Comparison of ENCODE assay signal across 8 cellular contexts in genomic region chrX:73562458-73562857, GRCh38. TPM values are rescaled to one million over a fixed set of nuclear protein-coding genes. Genes with fewer than 3 reads are reported as not detected.
DNase-seq lines count a peak whose midpoint lies in the region; ATAC-seq and TF ChIP-seq lines count a peak whose summit lies in the region.

No MANE protein-coding gene starts in this region.

- no peak for TF ChIP-seq CTCF in heart left ventricle (IDR thresholded peaks at IDR 0.05)
- no peak for TF ChIP-seq CTCF in RWPE2 (IDR thresholded peaks at IDR 0.05; ENCODE audit: poor library complexity, severe bottlenecking)
- no peak for TF ChIP-seq CTCF in sigmoid colon (IDR thresholded peaks at IDR 0.05)
- TF ChIP-seq CTCF in GM20000 (IDR thresholded peaks at IDR 0.05; ENCODE audit: extremely low read depth, missing control alignments), result no peak

- H3K27ac ChIP-seq in heart left ventricle (peak overlapping the region in 11 of 12 donors; percentile 62 to 86 (median 78)), RWPE2 (ENCODE audit: poor library complexity, severe bottlenecking) (no peak overlapping the region), sigmoid colon (peak overlapping the region; percentile 83 to 86 (median 84))

- ATAC-seq in heart left ventricle, result peak in 1 of 4 donors; percentile 42
- ATAC-seq in Right ventricle myocardium inferior, result no peak
- 0 out of 3 replicates have a peak, but pooled peaks have one; percentile 9 for ATAC-seq in RWPE2 (ENCODE audit: low read depth)
- no peak for ATAC-seq in GM18520 (IDR thresholded peaks at IDR 0.05; ENCODE audit: unreplicated experiment)

- peaks cover 0 to 15% (median 0%) of the 10 kb centered on the region in 12 donors for H3K4me1 ChIP-seq in heart left ventricle
- peaks cover 5% of the 10 kb centered on the region for H3K4me1 ChIP-seq in RWPE2 (ENCODE audit: insufficient read depth, poor library complexity, severe bottlenecking)
- peaks cover 0 to 9% (median 0%) of the 10 kb centered on the region in 4 donors for H3K4me1 ChIP-seq in sigmoid colon

- DNase-seq in heart left ventricle, result no peak
- no peak for DNase-seq in Right ventricle myocardium inferior (ENCODE audit: missing footprints)
- DNase-seq in RWPE2 (ENCODE audit: low spot score), result no peak
- peak; percentile 12 for DNase-seq in fibroblast of peridontal ligament (ENCODE audit: extremely low read depth)
- DNase-seq in sigmoid colon, result no peak
- DNase-seq in central memory CD4-positive, alpha-beta T cell, result no peak
- no peak for DNase-seq in GM20000 (ENCODE audit: low spot score)

- H3K9me3 ChIP-seq in heart left ventricle (no peaks in the 10 kb centered on the region), RWPE2 (ENCODE audit: severe bottlenecking) (no peaks in the 10 kb centered on the region), sigmoid colon (no peaks in the 10 kb centered on the region)

- TF ChIP-seq POLR2A in heart left ventricle (IDR thresholded peaks at IDR 0.05), result no peak
- no peak for TF ChIP-seq POLR2A in sigmoid colon (IDR thresholded peaks at IDR 0.05)

- no peak for TF ChIP-seq EP300 in sigmoid colon (IDR thresholded peaks at IDR 0.05)

- H3K4me3 ChIP-seq in heart left ventricle, result peak overlapping the region; percentile 37 to 91 (median 64)
- H3K4me3 ChIP-seq in RWPE2 (ENCODE audit: severe bottlenecking), result peak overlapping the region; percentile 52
- H3K4me3 ChIP-seq in sigmoid colon, result peak overlapping the region; percentile 59 to 65 (median 63)

- H3K36me3 ChIP-seq in heart left ventricle (no peaks in the 10 kb centered on the region), RWPE2 (ENCODE audit: low read depth) (no peaks in the 10 kb centered on the region), sigmoid colon (no peaks in the 10 kb centered on the region)

- intact Hi-C loops in heart left ventricle (cut with DNase I), result no loop called here
- intact Hi-C loops in Right ventricle myocardium inferior (cut with DNase I), result no loop called here
- intact Hi-C loops in sigmoid colon (cut with DNase I), result loop anchor here (10.0 kb wide), 1 partner anchor 972 kb away; no protein-coding TSS in a partner anchor

- WGBS in heart left ventricle, 4 donors, result 0 to 37% (median 16%) methylated on average over 3 of the region's 3 CpGs
- 1 to 3% methylated on average over 3 of the region's 3 CpGs for WGBS in sigmoid colon, 2 donors

- no peaks in the 10 kb centered on the region for H3K27me3 ChIP-seq in heart left ventricle
- no peaks in the 10 kb centered on the region for H3K27me3 ChIP-seq in RWPE2 (ENCODE audit: insufficient read depth, poor library complexity, severe bottlenecking)
- H3K27me3 ChIP-seq in sigmoid colon, result no peaks in the 10 kb centered on the region

RNA-seq across cellular contexts. Expression of gene CHIC1, which starts 0.5 kb away (rescaled TPM):
- total RNA-seq in heart left ventricle, result 10 to 100 TPM in 8 of 9 donors, 1 to 10 TPM in 1; 9.5 to 16.9 (median 12.2) TPM
- polyA plus RNA-seq in heart left ventricle, result 1 to 10 TPM; 2.8 to 6.2 TPM
- 10.4 TPM for total RNA-seq in Right ventricle myocardium inferior
- 10 to 100 TPM; 18.3 to 20.7 (median 19.8) TPM for total RNA-seq in sigmoid colon
- polyA plus RNA-seq in sigmoid colon, result 1 to 10 TPM; 2.5 to 3.0 (median 2.9) TPM
